Comparison of ENCODE assay signal across 8 cellular contexts in genomic region chr20:53751394-53752368, GRCh38.
DNase-seq lines count a peak whose midpoint lies in the region; ATAC-seq and TF ChIP-seq lines count a peak whose summit lies in the region.

No MANE protein-coding gene starts in this region.

- no peaks in the 10 kb centered on the region for H4K20me1 ChIP-seq in OCI-LY3 (ENCODE audit: insufficient read depth, low read length)

- H3K9me3 ChIP-seq in OCI-LY3 (ENCODE audit: insufficient read depth, low read length), result no peaks in the 10 kb centered on the region

- peak overlapping the region; percentile 54 for H3K4me2 ChIP-seq in OCI-LY3 (ENCODE audit: low read length)

- peak overlapping the region; percentile 32 for H3K9ac ChIP-seq in OCI-LY3 (ENCODE audit: low read length)

- H3K27me3 Mint-ChIP-seq in MCF 10A (ENCODE audit: insufficient read depth, unreplicated experiment) (no peaks in the 10 kb centered on the region), nephron progenitor cell (ENCODE audit: low read depth, poor library complexity) (peaks cover 4% of the 10 kb centered on the region)

- H3K79me2 ChIP-seq in OCI-LY3 (ENCODE audit: low read length), result no peaks in the 10 kb centered on the region

- no peak overlapping the region for H3K4me3 Mint-ChIP-seq in MCF 10A (ENCODE audit: unreplicated experiment)
- H3K4me3 Mint-ChIP-seq in nephron progenitor cell, result peak overlapping the region; percentile 7

- H3K27me3 ChIP-seq in OCI-LY3 (ENCODE audit: low read depth, low read length), result no peaks in the 10 kb centered on the region

- H3K27ac Mint-ChIP-seq in MCF 10A (ENCODE audit: low read depth, unreplicated experiment) (peak overlapping the region; percentile 83), nephron progenitor cell (peak overlapping the region; percentile 96)

- ATAC-seq in HG02759 (IDR thresholded peaks at IDR 0.05; ENCODE audit: unreplicated experiment), result peak; percentile 84

- H3K27ac ChIP-seq in OCI-LY3 (ENCODE audit: low read length), result peak overlapping the region; percentile 57

- no peaks in the 10 kb centered on the region for H3K36me3 ChIP-seq in OCI-LY3 (replicated peaks; ENCODE audit: low read depth, low read length)

- DNase-seq in NCI-H2107 treated with DMSO at 0.1 percent for 48 hours (lab: John Stamatoyannopoulos, UW; ENCODE audit: unreplicated experiment) (peak; percentile 70), NCI-H2107 (lab: John Stamatoyannopoulos, UW) (no peak), MCF 10A (ENCODE audit: unreplicated experiment) (no peak), nephron progenitor cell (no peak), cerebellar nuclear complex (lab: John Stamatoyannopoulos, UW) (no peak), GM03348 (ENCODE audit: low spot score) (no peak)

- CTCF ChIA-PET in MCF 10A (lab: Yijun Ruan, JAX), result interaction anchor here (0.5 to 0.9 kb wide), 3 partner anchors 16 to 659 kb away, joined by 3 read pairs; no protein-coding TSS in a partner anchor

- H3K4me3 ChIP-seq in OCI-LY3 (ENCODE audit: low read length), result peak overlapping the region; percentile 7

- H3K4me1 Mint-ChIP-seq in MCF 10A (ENCODE audit: insufficient read depth, unreplicated experiment), result peaks cover 29% of the 10 kb centered on the region
- peaks cover 64% of the 10 kb centered on the region for H3K4me1 Mint-ChIP-seq in nephron progenitor cell

- intact Hi-C loops in MCF 10A (cut with micrococcal nuclease), result loop anchor here (5.0 kb wide), 2 partner anchors 159 to 174 kb away; partner anchors contain the start of gene ZNF217

- peak overlapping the region; percentile 81 for H2AFZ ChIP-seq in OCI-LY3 (ENCODE audit: low read depth, low read length)

- no peaks in the 10 kb centered on the region for H3K9me3 Mint-ChIP-seq in MCF 10A (ENCODE audit: unreplicated experiment)
- no peaks in the 10 kb centered on the region for H3K9me3 Mint-ChIP-seq in nephron progenitor cell

- POLR2A ChIA-PET in MCF 10A (lab: Yijun Ruan, JAX), result interaction anchor here (0.5 to 3.4 kb wide), 17 partner anchors 13 to 165 kb away, joined by 3 to 38 read pairs (median 5); no protein-coding TSS in a partner anchor

- H3K36me3 Mint-ChIP-seq in MCF 10A (ENCODE audit: insufficient read depth, unreplicated experiment) (no peaks in the 10 kb centered on the region), nephron progenitor cell (ENCODE audit: low read depth) (no peaks in the 10 kb centered on the region)

- H3K4me1 ChIP-seq in OCI-LY3 (ENCODE audit: low read length), result peaks cover 25% of the 10 kb centered on the region

- TF ChIP-seq CTCF in OCI-LY3 (IDR thresholded peaks at IDR 0.05; ENCODE audit: low read depth, low read length), result 0 out of 2 replicates have a peak, but pooled peaks have one; percentile 15
- TF ChIP-seq CTCF in MCF 10A (IDR thresholded peaks at IDR 0.05; ENCODE audit: unreplicated experiment), result no peak
- no peak for TF ChIP-seq CTCF in nephron progenitor cell (IDR thresholded peaks at IDR 0.05)

- BruUV-seq in MCF 10A (replicated peaks; lab: Mats Ljungman, UMichigan), result no TSS peak
